Comparison of ENCODE assay signal across 1 cellular context in the genomic region with DNA sequence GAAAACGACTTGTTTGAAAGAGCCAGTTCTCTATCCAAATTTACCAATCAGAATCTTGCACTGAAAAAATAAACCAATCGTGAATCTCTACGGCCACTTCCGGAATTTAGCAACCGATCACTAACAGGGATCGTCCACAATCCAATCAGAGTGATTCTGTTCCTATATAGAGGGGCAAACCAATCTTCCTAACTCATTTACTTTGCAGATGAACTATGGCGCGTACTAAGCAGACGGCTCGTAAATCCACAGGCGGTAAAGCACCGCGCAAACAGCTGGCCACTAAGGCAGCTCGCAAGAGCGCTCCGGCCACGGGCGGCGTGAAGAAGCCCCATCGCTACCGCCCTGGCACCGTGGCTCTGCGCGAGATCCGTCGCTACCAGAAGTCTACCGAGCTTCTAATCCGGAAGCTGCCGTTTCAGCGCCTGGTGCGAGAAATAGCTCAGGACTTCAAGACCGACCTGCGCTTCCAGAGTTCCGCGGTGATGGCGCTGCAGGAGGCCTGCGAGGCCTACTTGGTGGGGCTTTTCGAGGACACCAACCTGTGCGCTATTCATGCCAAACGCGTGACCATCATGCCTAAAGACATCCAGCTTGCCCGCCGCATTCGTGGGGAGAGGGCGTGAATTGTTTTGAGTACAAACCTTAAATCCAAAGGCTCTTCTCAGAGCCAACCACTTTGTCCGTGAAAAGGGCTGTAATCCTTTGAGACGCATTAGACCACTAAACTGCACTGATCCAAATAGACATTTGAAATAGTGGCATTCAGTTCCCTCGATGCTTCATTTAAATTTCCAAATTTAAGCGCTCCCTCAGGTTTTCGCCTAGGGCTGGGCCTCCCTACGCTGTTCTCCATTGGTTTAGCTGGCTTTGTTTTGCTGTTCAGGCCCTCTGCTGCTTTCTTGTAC.
TF ChIP-seq lines count a peak whose summit lies in the region.

No MANE protein-coding gene starts in this region.

TF ChIP-seq in HepG2, 621 proteins besides CTCF, POLR2A, EP300 and RAD21 (continued from another document):
- TF ChIP-seq SALL1 (CRISPR knock-in tag; IDR thresholded peaks at IDR 0.05) (0 out of 2 replicates have a peak, but pooled peaks have one; percentile 19), STAT6 (CRISPR knock-in tag; IDR thresholded peaks at IDR 0.05; ENCODE audit: borderline replicate concordance) (no peak), ZNF317 (CRISPR knock-in tag; IDR thresholded peaks at IDR 0.05) (no peak), HOXA5 (CRISPR knock-in tag; IDR thresholded peaks at IDR 0.05) (no peak), TEAD2 (CRISPR knock-in tag; IDR thresholded peaks at IDR 0.05) (0 out of 2 replicates have a peak, but pooled peaks have one; percentile 21), MXD4 (CRISPR knock-in tag; IDR thresholded peaks at IDR 0.05) (no peak), NFKB2 (CRISPR knock-in tag; IDR thresholded peaks at IDR 0.05; ENCODE audit: borderline replicate concordance) (peak; percentile 37; the same call in 1 of the 2 replicates), NRL (CRISPR knock-in tag; IDR thresholded peaks at IDR 0.05; ENCODE audit: borderline replicate concordance) (peak; percentile 20; the same call in 1 of the 2 replicates), POGK (CRISPR knock-in tag; conservative IDR thresholded peaks at IDR 0.05) (0 out of 2 replicates have a peak, but pooled peaks have one; percentile 58), PRPF4 (IDR thresholded peaks at IDR 0.05; ENCODE audit: low read depth, low read length, poor library complexity, severe bottlenecking) (peak; percentile 80), ZBTB33 (CRISPR knock-in tag; IDR thresholded peaks at IDR 0.05) (peak; percentile 60; the same call in 1 of the 2 replicates), ZNF724P (CRISPR knock-in tag; IDR thresholded peaks at IDR 0.05; ENCODE audit: borderline replicate concordance) (peak; percentile 68; the same call in 1 of the 2 replicates), ZNF660 (CRISPR knock-in tag; IDR thresholded peaks at IDR 0.05; ENCODE audit: borderline replicate concordance, low read depth) (no peak), ZNF24 (IDR thresholded peaks at IDR 0.05) (no peak), ZNF572 (CRISPR knock-in tag; IDR thresholded peaks at IDR 0.05) (0 out of 2 replicates have a peak, but pooled peaks have one; percentile 46), RBM39 (IDR thresholded peaks at IDR 0.05; ENCODE audit: low read depth, low read length, poor library complexity, severe bottlenecking) (peak; percentile 44), ZNF430 (CRISPR knock-in tag; IDR thresholded peaks at IDR 0.05) (peak; percentile 38; the same call in 1 of the 2 replicates), TRIM24 (CRISPR knock-in tag; IDR thresholded peaks at IDR 0.05) (no peak), RBFOX2 (IDR thresholded peaks at IDR 0.05; ENCODE audit: low read depth, low read length) (peak; percentile 69), ZBTB38 (CRISPR knock-in tag; IDR thresholded peaks at IDR 0.05) (peak; percentile 99), KDM5B (CRISPR knock-in tag; IDR thresholded peaks at IDR 0.05; ENCODE audit: borderline replicate concordance) (0 out of 2 replicates have a peak, but pooled peaks have one; percentile 51), PHF8 (CRISPR knock-in tag; IDR thresholded peaks at IDR 0.05) (0 out of 2 replicates have a peak, but pooled peaks have one; percentile 14), GLI4 (CRISPR knock-in tag; IDR thresholded peaks at IDR 0.05; ENCODE audit: borderline replicate concordance) (0 out of 2 replicates have a peak, but pooled peaks have one; percentile 28), ZSCAN20 (CRISPR knock-in tag; IDR thresholded peaks at IDR 0.05; ENCODE audit: borderline replicate concordance) (no peak), ZFP90 (CRISPR knock-in tag; IDR thresholded peaks at IDR 0.05; ENCODE audit: borderline replicate concordance) (0 out of 2 replicates have a peak, but pooled peaks have one; percentile 38), SPEN (CRISPR knock-in tag; IDR thresholded peaks at IDR 0.05; ENCODE audit: low read depth) (no peak), ZNF530 (CRISPR knock-in tag; IDR thresholded peaks at IDR 0.05; ENCODE audit: low read depth) (no peak), CCDC6 (CRISPR knock-in tag; IDR thresholded peaks at IDR 0.05) (no peak), AGO2 (optimal IDR thresholded peaks at IDR 0.05; ENCODE audit: low read depth, low read length) (peak; percentile 65), ZNF879 (CRISPR knock-in tag; IDR thresholded peaks at IDR 0.05) (no peak), ZNF598 (CRISPR knock-in tag; IDR thresholded peaks at IDR 0.05; ENCODE audit: borderline replicate concordance) (peak; percentile 68; the same call in 1 of the 2 replicates)
- TF ChIP-seq, protein P1, sequence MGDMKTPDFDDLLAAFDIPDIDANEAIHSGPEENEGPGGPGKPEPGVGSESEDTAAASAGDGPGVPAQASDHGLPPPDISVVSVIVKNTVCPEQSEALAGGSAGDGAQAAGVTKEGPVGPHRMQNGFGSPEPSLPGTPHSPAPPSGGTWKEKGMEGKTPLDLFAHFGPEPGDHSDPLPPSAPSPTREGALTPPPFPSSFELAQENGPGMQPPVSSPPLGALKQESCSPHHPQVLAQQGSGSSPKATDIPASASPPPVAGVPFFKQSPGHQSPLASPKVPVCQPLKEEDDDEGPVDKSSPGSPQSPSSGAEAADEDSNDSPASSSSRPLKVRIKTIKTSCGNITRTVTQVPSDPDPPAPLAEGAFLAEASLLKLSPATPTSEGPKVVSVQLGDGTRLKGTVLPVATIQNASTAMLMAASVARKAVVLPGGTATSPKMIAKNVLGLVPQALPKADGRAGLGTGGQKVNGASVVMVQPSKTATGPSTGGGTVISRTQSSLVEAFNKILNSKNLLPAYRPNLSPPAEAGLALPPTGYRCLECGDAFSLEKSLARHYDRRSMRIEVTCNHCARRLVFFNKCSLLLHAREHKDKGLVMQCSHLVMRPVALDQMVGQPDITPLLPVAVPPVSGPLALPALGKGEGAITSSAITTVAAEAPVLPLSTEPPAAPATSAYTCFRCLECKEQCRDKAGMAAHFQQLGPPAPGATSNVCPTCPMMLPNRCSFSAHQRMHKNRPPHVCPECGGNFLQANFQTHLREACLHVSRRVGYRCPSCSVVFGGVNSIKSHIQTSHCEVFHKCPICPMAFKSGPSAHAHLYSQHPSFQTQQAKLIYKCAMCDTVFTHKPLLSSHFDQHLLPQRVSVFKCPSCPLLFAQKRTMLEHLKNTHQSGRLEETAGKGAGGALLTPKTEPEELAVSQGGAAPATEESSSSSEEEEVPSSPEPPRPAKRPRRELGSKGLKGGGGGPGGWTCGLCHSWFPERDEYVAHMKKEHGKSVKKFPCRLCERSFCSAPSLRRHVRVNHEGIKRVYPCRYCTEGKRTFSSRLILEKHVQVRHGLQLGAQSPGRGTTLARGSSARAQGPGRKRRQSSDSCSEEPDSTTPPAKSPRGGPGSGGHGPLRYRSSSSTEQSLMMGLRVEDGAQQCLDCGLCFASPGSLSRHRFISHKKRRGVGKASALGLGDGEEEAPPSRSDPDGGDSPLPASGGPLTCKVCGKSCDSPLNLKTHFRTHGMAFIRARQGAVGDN (CRISPR knock-in tag; IDR thresholded peaks at IDR 0.05): peak; percentile 52
- TF ChIP-seq, protein P2, sequence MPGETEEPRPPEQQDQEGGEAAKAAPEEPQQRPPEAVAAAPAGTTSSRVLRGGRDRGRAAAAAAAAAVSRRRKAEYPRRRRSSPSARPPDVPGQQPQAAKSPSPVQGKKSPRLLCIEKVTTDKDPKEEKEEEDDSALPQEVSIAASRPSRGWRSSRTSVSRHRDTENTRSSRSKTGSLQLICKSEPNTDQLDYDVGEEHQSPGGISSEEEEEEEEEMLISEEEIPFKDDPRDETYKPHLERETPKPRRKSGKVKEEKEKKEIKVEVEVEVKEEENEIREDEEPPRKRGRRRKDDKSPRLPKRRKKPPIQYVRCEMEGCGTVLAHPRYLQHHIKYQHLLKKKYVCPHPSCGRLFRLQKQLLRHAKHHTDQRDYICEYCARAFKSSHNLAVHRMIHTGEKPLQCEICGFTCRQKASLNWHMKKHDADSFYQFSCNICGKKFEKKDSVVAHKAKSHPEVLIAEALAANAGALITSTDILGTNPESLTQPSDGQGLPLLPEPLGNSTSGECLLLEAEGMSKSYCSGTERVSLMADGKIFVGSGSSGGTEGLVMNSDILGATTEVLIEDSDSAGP (CRISPR knock-in tag; IDR thresholded peaks at IDR 0.05; ENCODE audit: borderline replicate concordance): peak; percentile 39; the same call in 1 of the 2 replicates
- TF ChIP-seq, protein P3, sequence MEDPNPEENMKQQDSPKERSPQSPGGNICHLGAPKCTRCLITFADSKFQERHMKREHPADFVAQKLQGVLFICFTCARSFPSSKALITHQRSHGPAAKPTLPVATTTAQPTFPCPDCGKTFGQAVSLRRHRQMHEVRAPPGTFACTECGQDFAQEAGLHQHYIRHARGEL (CRISPR knock-in tag; IDR thresholded peaks at IDR 0.05): 0 out of 2 replicates have a peak, but pooled peaks have one; percentile 4
- TF ChIP-seq, protein P4, sequence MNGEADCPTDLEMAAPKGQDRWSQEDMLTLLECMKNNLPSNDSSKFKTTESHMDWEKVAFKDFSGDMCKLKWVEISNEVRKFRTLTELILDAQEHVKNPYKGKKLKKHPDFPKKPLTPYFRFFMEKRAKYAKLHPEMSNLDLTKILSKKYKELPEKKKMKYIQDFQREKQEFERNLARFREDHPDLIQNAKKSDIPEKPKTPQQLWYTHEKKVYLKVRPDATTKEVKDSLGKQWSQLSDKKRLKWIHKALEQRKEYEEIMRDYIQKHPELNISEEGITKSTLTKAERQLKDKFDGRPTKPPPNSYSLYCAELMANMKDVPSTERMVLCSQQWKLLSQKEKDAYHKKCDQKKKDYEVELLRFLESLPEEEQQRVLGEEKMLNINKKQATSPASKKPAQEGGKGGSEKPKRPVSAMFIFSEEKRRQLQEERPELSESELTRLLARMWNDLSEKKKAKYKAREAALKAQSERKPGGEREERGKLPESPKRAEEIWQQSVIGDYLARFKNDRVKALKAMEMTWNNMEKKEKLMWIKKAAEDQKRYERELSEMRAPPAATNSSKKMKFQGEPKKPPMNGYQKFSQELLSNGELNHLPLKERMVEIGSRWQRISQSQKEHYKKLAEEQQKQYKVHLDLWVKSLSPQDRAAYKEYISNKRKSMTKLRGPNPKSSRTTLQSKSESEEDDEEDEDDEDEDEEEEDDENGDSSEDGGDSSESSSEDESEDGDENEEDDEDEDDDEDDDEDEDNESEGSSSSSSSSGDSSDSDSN (CRISPR knock-in tag; IDR thresholded peaks at IDR 0.05): no peak
- TF ChIP-seq, protein P5, sequence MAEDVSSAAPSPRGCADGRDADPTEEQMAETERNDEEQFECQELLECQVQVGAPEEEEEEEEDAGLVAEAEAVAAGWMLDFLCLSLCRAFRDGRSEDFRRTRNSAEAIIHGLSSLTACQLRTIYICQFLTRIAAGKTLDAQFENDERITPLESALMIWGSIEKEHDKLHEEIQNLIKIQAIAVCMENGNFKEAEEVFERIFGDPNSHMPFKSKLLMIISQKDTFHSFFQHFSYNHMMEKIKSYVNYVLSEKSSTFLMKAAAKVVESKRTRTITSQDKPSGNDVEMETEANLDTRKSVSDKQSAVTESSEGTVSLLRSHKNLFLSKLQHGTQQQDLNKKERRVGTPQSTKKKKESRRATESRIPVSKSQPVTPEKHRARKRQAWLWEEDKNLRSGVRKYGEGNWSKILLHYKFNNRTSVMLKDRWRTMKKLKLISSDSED (CRISPR knock-in tag; IDR thresholded peaks at IDR 0.05): no peak
